In genomic region chr18:74947417-74947816, GRCh38 we compare ENCODE assay signal across 20 cellular contexts.
"Had no signal": no experiment of that assay in that cellular context is flagged by ENCODE, and none has a peak within 500 bp of the region (broad histone marks: within the 10 kb centered on the region; RNA-seq: fewer than 3 reads in every experiment).

No MANE protein-coding gene starts in this region.

- H3K27me3 Mint-ChIP-seq: activated CD8-positive, alpha-beta memory T cell treated with anti-CD3 and anti-CD28 coated beads, Interleukin-2, amount 10 ng/mL, durations not matched to agents 7 days and 5 days; activated CD8-positive, alpha-beta T cell treated with anti-CD3 and anti-CD28 coated beads for 36 hours; activated naive CD4-positive, alpha-beta T cell treated with anti-CD3 and anti-CD28 coated beads, Interleukin-2, amount 10 ng/mL, durations not matched to agents 7 days and 5 days; dendritic cell treated with granulocyte-macrophage colony-stimulating factor and Interleukin-4, amounts not matched to agents 40 ng/mL and 50 ng/mL, for 4 days; naive thymus-derived CD4-positive, alpha-beta T cell had no signal

- ATAC-seq: activated CD4-positive, CD25-positive, alpha-beta regulatory T cell treated with anti-CD3 and anti-CD28 coated beads, Interleukin-2, amount 50 U/mL, for 24 hours; activated CD8-positive, alpha-beta memory T cell treated with anti-CD3 and anti-CD28 coated beads, Interleukin-2, amount 10 ng/mL, durations not matched to agents 7 days and 5 days; activated CD8-positive, alpha-beta T cell treated with anti-CD3 and anti-CD28 coated beads for 36 hours; foreskin keratinocyte; left lung; naive thymus-derived CD4-positive, alpha-beta T cell; pancreas; psoas muscle; stimulated activated naive CD8-positive, alpha-beta T cell treated with anti-CD3 and anti-CD28 coated beads, Interleukin-15, Interleukin-2, amounts not matched to agents 100 U/mL and 50 U/mL, for 24 hours; upper lobe of right lung had no signal

- H3K4me3 Mint-ChIP-seq: activated CD4-positive, alpha-beta T cell treated with anti-CD3 and anti-CD28 coated beads, Interleukin-2, amount 10 ng/mL, durations not matched to agents 24 days and 14 days; activated CD8-positive, alpha-beta memory T cell treated with anti-CD3 and anti-CD28 coated beads, Interleukin-2, amount 10 ng/mL, durations not matched to agents 7 days and 5 days; activated CD8-positive, alpha-beta T cell treated with anti-CD3 and anti-CD28 coated beads for 36 hours; activated naive CD4-positive, alpha-beta T cell treated with anti-CD3 and anti-CD28 coated beads, Interleukin-2, amount 10 ng/mL, durations not matched to agents 7 days and 5 days; dendritic cell treated with granulocyte-macrophage colony-stimulating factor and Interleukin-4, amounts not matched to agents 40 ng/mL and 50 ng/mL, for 4 days; naive thymus-derived CD4-positive, alpha-beta T cell had no signal

- H3K27ac Mint-ChIP-seq: activated CD4-positive, alpha-beta T cell treated with anti-CD3 and anti-CD28 coated beads, Interleukin-2, amount 10 ng/mL, durations not matched to agents 24 days and 14 days; activated CD8-positive, alpha-beta memory T cell treated with anti-CD3 and anti-CD28 coated beads, Interleukin-2, amount 10 ng/mL, durations not matched to agents 7 days and 5 days; activated CD8-positive, alpha-beta T cell treated with anti-CD3 and anti-CD28 coated beads for 36 hours; activated naive CD4-positive, alpha-beta T cell treated with anti-CD3 and anti-CD28 coated beads, Interleukin-2, amount 10 ng/mL, durations not matched to agents 7 days and 5 days; dendritic cell treated with granulocyte-macrophage colony-stimulating factor and Interleukin-4, amounts not matched to agents 40 ng/mL and 50 ng/mL, for 4 days had no signal

- DNase-seq: activated CD4-positive, alpha-beta T cell treated with anti-CD3 and anti-CD28 coated beads, Interleukin-2, amount 10 ng/mL, durations not matched to agents 24 days and 14 days; activated CD8-positive, alpha-beta memory T cell treated with anti-CD3 and anti-CD28 coated beads, Interleukin-2, amount 10 ng/mL, durations not matched to agents 7 days and 5 days; activated CD8-positive, alpha-beta T cell treated with anti-CD3 and anti-CD28 coated beads for 36 hours; activated effector memory CD4-positive, alpha-beta T cell treated with anti-CD3 and anti-CD28 coated beads, Interleukin-2, amount 50 U/mL, for 16 hours; activated naive CD4-positive, alpha-beta T cell treated with anti-CD3 and anti-CD28 coated beads, Interleukin-2, amount 10 ng/mL, durations not matched to agents 7 days and 5 days; activated T-cell treated with anti-CD3 and anti-CD28 coated beads for 4 hours; amygdala; effector CD4-positive, alpha-beta T cell; foreskin keratinocyte; kidney glomerular epithelial cell; left lung; naive thymus-derived CD4-positive, alpha-beta T cell; pancreas; psoas muscle; stimulated activated CD4-positive, alpha-beta T cell treated with anti-CD3 and anti-CD28 coated beads, Interleukin-4, amount 100 ng/mL, for 4 hours; stimulated activated naive CD8-positive, alpha-beta T cell treated with anti-CD3 and anti-CD28 coated beads, Interleukin-15, Interleukin-2, amounts not matched to agents 100 U/mL and 50 U/mL, for 24 hours; T-helper 2 cell; upper lobe of right lung had no signal

- H3K36me3 Mint-ChIP-seq: activated CD8-positive, alpha-beta memory T cell treated with anti-CD3 and anti-CD28 coated beads, Interleukin-2, amount 10 ng/mL, durations not matched to agents 7 days and 5 days; activated naive CD4-positive, alpha-beta T cell treated with anti-CD3 and anti-CD28 coated beads, Interleukin-2, amount 10 ng/mL, durations not matched to agents 7 days and 5 days had no signal

- H3K9me3 Mint-ChIP-seq: activated CD4-positive, alpha-beta T cell treated with anti-CD3 and anti-CD28 coated beads, Interleukin-2, amount 10 ng/mL, durations not matched to agents 24 days and 14 days; activated CD8-positive, alpha-beta T cell treated with anti-CD3 and anti-CD28 coated beads for 36 hours; activated naive CD4-positive, alpha-beta T cell treated with anti-CD3 and anti-CD28 coated beads, Interleukin-2, amount 10 ng/mL, durations not matched to agents 7 days and 5 days; naive thymus-derived CD4-positive, alpha-beta T cell had no signal
